In the genomic region with DNA sequence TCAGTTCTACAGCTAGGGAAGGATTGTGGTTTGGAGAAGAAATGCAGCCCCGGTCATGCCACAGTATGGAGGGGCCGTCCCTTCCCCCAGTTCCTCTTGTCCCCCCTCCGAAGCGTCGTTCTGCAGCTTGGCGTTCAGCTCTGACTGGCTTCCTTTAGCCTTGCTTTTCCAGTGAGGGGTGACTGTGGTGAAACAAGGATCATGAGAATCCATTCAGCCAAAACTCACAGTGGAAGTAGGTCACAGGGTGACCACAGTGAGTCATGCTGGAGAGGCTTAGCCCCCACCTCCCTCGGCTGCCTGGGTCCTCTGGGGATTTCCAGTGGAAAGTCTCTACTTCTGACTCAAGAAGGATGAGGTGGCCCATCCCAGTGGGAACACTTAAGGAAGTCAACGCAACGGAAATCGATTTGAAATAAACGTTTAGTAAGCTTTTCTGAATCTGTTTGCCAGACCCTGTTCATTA, we compare ENCODE assay signal across 8 cellular contexts. TPM values are rescaled to one million over a fixed set of nuclear protein-coding genes. Genes with fewer than 3 reads are reported as not detected.
DNase-seq lines count a peak whose midpoint lies in the region; ATAC-seq and TF ChIP-seq lines count a peak whose summit lies in the region.

No MANE protein-coding gene starts in this region.

- DNase-seq in EL (peak; percentile 99), WERI-Rb-1 (peak; percentile 9), glomerular visceral epithelial cell (ENCODE audit: extremely low spot score) (peak; percentile 96), NOMO-1 treated with DMSO at 0.1 percent for 48 hours (lab: John Stamatoyannopoulos, UW; ENCODE audit: unreplicated experiment) (no peak), amygdala (lab: John Stamatoyannopoulos, UW) (no peak)

- no peak overlapping the region for H3K27ac ChIP-seq in WERI-Rb-1

- H3K4me3 ChIP-seq in WERI-Rb-1 (ENCODE audit: low read depth, low read length): no peak overlapping the region
- H3K4me3 ChIP-seq in skeletal muscle satellite cell (ENCODE audit: low read length): peak overlapping the region; percentile 17

- peak overlapping the region; percentile 46 for H3K4me2 ChIP-seq in skeletal muscle satellite cell (ENCODE audit: low read length)

- no peaks in the 10 kb centered on the region for H3K36me3 ChIP-seq in WERI-Rb-1
- no peaks in the 10 kb centered on the region for H3K36me3 ChIP-seq in skeletal muscle satellite cell (ENCODE audit: insufficient read depth, low read length)

- no peak for ATAC-seq in HG02798 (IDR thresholded peaks at IDR 0.05; ENCODE audit: poor library complexity, unreplicated experiment)
- no peak for ATAC-seq in HG02840 (IDR thresholded peaks at IDR 0.05; ENCODE audit: low FRiP score, unreplicated experiment)

- TF ChIP-seq CTCF in WERI-Rb-1 (IDR thresholded peaks at IDR 0.05; ENCODE audit: low read depth, low read length): no peak

- H3K9me3 ChIP-seq in WERI-Rb-1 (ENCODE audit: severe bottlenecking): peaks cover 46% of the 10 kb centered on the region
- H3K9me3 ChIP-seq in skeletal muscle satellite cell (replicated peaks; ENCODE audit: low read length): peaks cover 16% of the 10 kb centered on the region

- H3K9ac ChIP-seq in skeletal muscle satellite cell (ENCODE audit: low read depth, low read length): peak overlapping the region; percentile 70

- H3K27me3 ChIP-seq in WERI-Rb-1 (ENCODE audit: insufficient read depth, low read depth, severe bottlenecking) (no peaks in the 10 kb centered on the region), skeletal muscle satellite cell (ENCODE audit: control insufficient read depth, insufficient read depth, low read length) (no peaks in the 10 kb centered on the region)

- peaks cover 42% of the 10 kb centered on the region for H3K4me1 ChIP-seq in skeletal muscle satellite cell (ENCODE audit: control insufficient read depth, insufficient read depth, low read length)

RNA-seq across cellular contexts. Expression of a gene that starts 37.3 kb away (rescaled TPM):
- total RNA-seq in skeletal muscle satellite cell (2012; rRNA removed): 1,183 and 1,453 TPM in 2 replicates

Comparison
In these comparisons a context has a peak if more than half of its experiments do, and no peak if none do; other contexts are left out.
1. DNase-seq: peak in EL (single experiment), WERI-Rb-1 (single experiment) and glomerular visceral epithelial cell (single experiment); none in NOMO-1 treated with DMSO at 0.1 percent for 48 hours (single experiment) and amygdala (0 of 56).